10 cellular contexts compared by ENCODE assay signal in the genomic region with DNA sequence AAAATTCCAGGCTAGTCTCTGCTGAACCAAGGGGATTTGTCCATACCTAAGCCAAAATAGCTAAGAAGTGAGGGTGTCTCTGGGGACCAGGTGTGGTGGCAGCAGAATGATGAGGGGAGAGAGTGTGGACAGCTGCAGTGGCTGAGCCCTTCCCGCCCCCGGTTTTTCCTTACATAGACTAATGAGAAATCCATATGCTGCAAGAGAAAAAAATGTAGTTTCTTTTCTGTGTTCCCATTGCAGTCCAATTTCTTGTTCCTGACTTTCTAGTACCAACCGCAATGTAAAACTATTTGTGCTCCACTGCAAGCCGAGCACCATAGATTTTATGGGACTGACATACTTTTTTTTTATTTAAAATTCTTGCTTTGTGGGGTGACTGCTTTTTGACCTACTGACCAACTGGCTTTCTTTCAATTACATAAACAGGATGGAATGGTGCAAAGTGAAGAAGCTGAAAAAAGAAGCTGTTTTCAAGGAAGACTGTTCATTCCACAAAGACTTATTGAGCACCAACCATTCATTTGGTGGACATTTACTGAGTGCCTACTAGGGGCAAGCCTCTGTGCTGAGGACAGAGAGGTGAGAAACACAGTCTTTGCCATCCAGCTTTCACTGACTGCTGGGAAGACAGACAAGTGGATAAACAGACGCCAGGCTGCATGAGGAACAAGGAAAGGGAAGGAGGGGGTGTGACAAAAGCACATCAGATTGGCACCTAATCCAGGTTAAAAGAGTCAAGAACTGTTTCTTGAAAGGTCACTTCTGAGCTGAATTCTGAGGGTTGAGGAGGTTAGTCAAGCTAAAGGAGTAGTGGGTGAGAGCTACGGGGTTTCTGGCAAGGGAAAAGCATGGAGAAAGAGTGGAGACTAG. TPM values are rescaled to one million over a fixed set of nuclear protein-coding genes. Genes with fewer than 3 reads are reported as not detected.
DNase-seq lines count a peak whose midpoint lies in the region; ATAC-seq and TF ChIP-seq lines count a peak whose summit lies in the region.
"Had no signal": no experiment of that assay in that cellular context is flagged by ENCODE, and none has a peak within 500 bp of the region (broad histone marks: within the 10 kb centered on the region; RNA-seq: fewer than 3 reads in every experiment).

No MANE protein-coding gene starts in this region.

- no peak for TF ChIP-seq CTCF in AG04449 (IDR thresholded peaks at IDR 0.05; ENCODE audit: insufficient read depth, low read length, missing control alignments)
- TF ChIP-seq CTCF in NB4 (IDR thresholded peaks at IDR 0.05; ENCODE audit: low read depth, low read length), result no peak
- TF ChIP-seq CTCF in astrocyte of the spinal cord (IDR thresholded peaks at IDR 0.05; ENCODE audit: low read depth, low read length), result no peak

- no peaks in the 10 kb centered on the region for H3K9me3 Mint-ChIP-seq in activated T-helper 17 cell treated with anti-CD3 and anti-CD28 coated beads, Interleukin-2, amount 50 U/mL, for 72 hours
- H3K9me3 Mint-ChIP-seq: CD4-positive, CD25-positive, alpha-beta regulatory T cell had no signal

- in situ Hi-C loops in astrocyte of the spinal cord (cut with HindIII; ENCODE audit: low sequenced_read_pairs), result no loop called here

- TF ChIP-seq POLR2A in NB4 (IDR thresholded peaks at IDR 0.05; ENCODE audit: extremely low read depth, insufficient read length), result no peak

- H3K4me1 Mint-ChIP-seq in activated T-helper 17 cell treated with anti-CD3 and anti-CD28 coated beads, Interleukin-2, amount 50 U/mL, for 72 hours, result no peaks in the 10 kb centered on the region

- H3K4me3 ChIP-seq in AG04449 (ENCODE audit: low read depth, low read length) (peak overlapping the region; percentile 50), NB4 (ENCODE audit: low read depth, low read length) (no peak overlapping the region), astrocyte of the spinal cord (ENCODE audit: low read depth, low read length) (peak overlapping the region; percentile 1)

- no peak overlapping the region for H3K27ac Mint-ChIP-seq in activated T-helper 17 cell treated with anti-CD3 and anti-CD28 coated beads, Interleukin-2, amount 50 U/mL, for 72 hours
- H3K27ac Mint-ChIP-seq: CD4-positive, CD25-positive, alpha-beta regulatory T cell had no signal

- no peaks in the 10 kb centered on the region for H3K27me3 Mint-ChIP-seq in activated T-helper 17 cell treated with anti-CD3 and anti-CD28 coated beads, Interleukin-2, amount 50 U/mL, for 72 hours
- H3K27me3 Mint-ChIP-seq: CD4-positive, CD25-positive, alpha-beta regulatory T cell had no signal

- CTCF ChIA-PET in AG04449 (lab: Yijun Ruan, JAX), result interaction anchor here (0.7 to 1.6 kb wide), 3 partner anchors 9 to 152 kb away, joined by 3 to 4 read pairs (median 3); no protein-coding TSS in a partner anchor

- H3K36me3 Mint-ChIP-seq in activated T-helper 17 cell treated with anti-CD3 and anti-CD28 coated beads, Interleukin-2, amount 50 U/mL, for 72 hours (ENCODE audit: low read depth), result peaks cover 7% of the 10 kb centered on the region

- DNase-seq in AG04449 (ENCODE audit: low read depth, low spot score) (peak; percentile 85), NB4 (ENCODE audit: low read depth) (peak; percentile 70), astrocyte of the spinal cord (ENCODE audit: low read depth, low spot score) (peak; percentile 84), left kidney (ENCODE audit: low read depth, low spot score) (peak; percentile 90), RPMI8226 (no peak)
- DNase-seq in stimulated activated naive CD4-positive, alpha-beta T cell (lab: John Stamatoyannopoulos, UW), result no peak
- DNase-seq: CD4-positive, CD25-positive, alpha-beta regulatory T cell; stimulated activated naive CD4-positive, alpha-beta T cell treated with Interleukin-2 at 50 U/mL for 16 hours had no signal

- POLR2A ChIA-PET in AG04449 (lab: Yijun Ruan, JAX), result no interaction called here

- no peak for ATAC-seq in activated T-helper 17 cell treated with anti-CD3 and anti-CD28 coated beads, Interleukin-2, amount 50 U/mL, for 72 hours (replicated peaks)
- no peak for ATAC-seq in HG02884 (IDR thresholded peaks at IDR 0.05; ENCODE audit: unreplicated experiment)

- no peak overlapping the region for H3K4me3 Mint-ChIP-seq in activated T-helper 17 cell treated with anti-CD3 and anti-CD28 coated beads, Interleukin-2, amount 50 U/mL, for 72 hours
- H3K4me3 Mint-ChIP-seq: CD4-positive, CD25-positive, alpha-beta regulatory T cell had no signal

RNA-seq across cellular contexts. Expression of a gene that starts 9.7 kb away (rescaled TPM):
- total RNA-seq in activated T-helper 17 cell treated with anti-CD3 and anti-CD28 coated beads, Interleukin-2, amount 50 U/mL, for 72 hours, result 10 to 100 TPM in 1 of 2 donors, 1 to 10 TPM in 1; 8.3 to 14.0 TPM

RNA-seq across cellular contexts. Expression of a gene that starts 50.8 kb away (rescaled TPM):
- total RNA-seq in activated T-helper 17 cell treated with anti-CD3 and anti-CD28 coated beads, Interleukin-2, amount 50 U/mL, for 72 hours, result not detected
- total RNA-seq: CD4-positive, CD25-positive, alpha-beta regulatory T cell had no signal

Comparison
In these comparisons a context has a peak if more than half of its experiments do, and no peak if none do; other contexts are left out.
1. DNase-seq: peak in AG04449 (single experiment), NB4 (single experiment), astrocyte of the spinal cord (single experiment) and left kidney (single experiment); none in stimulated activated naive CD4-positive, alpha-beta T cell (0 of 6) and RPMI8226 (single experiment).